ENCODE assay signal across 25 cellular contexts in genomic region chrX:137998619-137999018, GRCh38.
"Had no signal": no experiment of that assay in that cellular context is flagged by ENCODE, and none has a peak within 500 bp of the region (broad histone marks: within the 10 kb centered on the region; RNA-seq: fewer than 3 reads in every experiment).

No MANE protein-coding gene starts in this region.

- H3K4me3 ChIP-seq: left lung, lower lobe of right lung, ovary, right atrium auricular region, right lobe of liver, smooth muscle cell, tibial nerve, uterus had no signal

- H3K4me3 Mint-ChIP-seq: mesothelial cell of epicardium; natural killer cell; nephron progenitor cell; stimulated activated memory B cell treated with anti-CD40 and anti-IgM and Interleukin-4, amounts not matched to agents 10 μg/mL and 1 μg/mL and 100 μg/mL, for 72 hours; stimulated activated naive CD8-positive, alpha-beta T cell treated with anti-CD3 and anti-CD28 coated beads, Interleukin-15, amount 100 ng/mL, for 72 hours; type B pancreatic cell had no signal

- H3K27me3 ChIP-seq: left lung, ovary, right atrium auricular region, right lobe of liver, uterus had no signal

- H3K36me3 Mint-ChIP-seq: mesothelial cell of epicardium; naive B cell; natural killer cell; stimulated activated memory B cell treated with anti-CD40 and anti-IgM and Interleukin-4, amounts not matched to agents 10 μg/mL and 1 μg/mL and 100 μg/mL, for 72 hours; type B pancreatic cell had no signal

- H3K4me1 ChIP-seq: left lung, lower lobe of right lung, right atrium auricular region, right lobe of liver, tibial nerve, uterus had no signal

- H3K36me3 ChIP-seq: left lung, lower lobe of right lung, ovary, right atrium auricular region, right lobe of liver, tibial nerve, uterus had no signal

- H3K9me3 Mint-ChIP-seq: natural killer cell; stimulated activated memory B cell treated with anti-CD40 and anti-IgM and Interleukin-4, amounts not matched to agents 10 μg/mL and 1 μg/mL and 100 μg/mL, for 72 hours; stimulated activated naive CD8-positive, alpha-beta T cell treated with anti-CD3 and anti-CD28 coated beads, Interleukin-15, amount 100 ng/mL, for 72 hours; type B pancreatic cell had no signal

- H3K4me2 ChIP-seq: smooth muscle cell had no signal

- DNase-seq: hippocampal formation; left colon; left lung; lower lobe of right lung; mesendoderm; naive B cell; natural killer cell; nephron progenitor cell; ovary; right lobe of liver; stimulated activated CD4-positive, alpha-beta T cell treated with anti-CD3 and anti-CD28 coated beads, Interleukin-1b, Interleukin-23, amount 100 ng/mL, for 48 hours; stimulated activated CD4-positive, alpha-beta T cell treated with anti-CD3 and anti-CD28 coated beads, Interleukin-2, amount 100 ng/mL, for 48 hours; stimulated activated CD4-positive, alpha-beta T cell treated with anti-CD3 and anti-CD28 coated beads, Interleukin-4, amount 100 ng/mL, for 4 hours; stimulated activated CD8-positive, alpha-beta memory T cell treated with anti-CD3 and anti-CD28 coated beads, Interleukin-4, amount 100 ng/mL, for 48 hours; stimulated activated naive CD4-positive, alpha-beta T cell treated with Interleukin-2 at 50 U/mL for 16 hours; stimulated activated naive CD8-positive, alpha-beta T cell treated with anti-CD3 and anti-CD28 coated beads, Interleukin-15, amount 100 ng/mL, for 72 hours; substantia nigra; uterus had no signal

- H3K27me3 Mint-ChIP-seq: stimulated activated memory B cell treated with anti-CD40 and anti-IgM and Interleukin-4, amounts not matched to agents 10 μg/mL and 1 μg/mL and 100 μg/mL, for 72 hours; stimulated activated naive CD8-positive, alpha-beta T cell treated with anti-CD3 and anti-CD28 coated beads, Interleukin-15, amount 100 ng/mL, for 72 hours; type B pancreatic cell had no signal

- ATAC-seq: left colon; left lung; lower lobe of right lung; natural killer cell; right lobe of liver; stimulated activated memory B cell treated with anti-CD40 and anti-IgM and Interleukin-4, amounts not matched to agents 10 μg/mL and 1 μg/mL and 100 μg/mL, for 72 hours; stimulated activated naive CD8-positive, alpha-beta T cell treated with anti-CD3 and anti-CD28 coated beads, Interleukin-15, amount 100 ng/mL, for 72 hours had no signal

- H3K27ac ChIP-seq: left lung, lower lobe of right lung, ovary, right atrium auricular region, right lobe of liver, tibial nerve, uterus had no signal

- H3K4me1 Mint-ChIP-seq: mesothelial cell of epicardium; naive B cell; natural killer cell; stimulated activated memory B cell treated with anti-CD40 and anti-IgM and Interleukin-4, amounts not matched to agents 10 μg/mL and 1 μg/mL and 100 μg/mL, for 72 hours; stimulated activated naive CD8-positive, alpha-beta T cell treated with anti-CD3 and anti-CD28 coated beads, Interleukin-15, amount 100 ng/mL, for 72 hours had no signal

- H3K9me3 ChIP-seq: left lung, lower lobe of right lung, ovary, right atrium auricular region, right lobe of liver, tibial nerve, uterus had no signal

- H3K27ac Mint-ChIP-seq: mesothelial cell of epicardium; naive B cell; natural killer cell; progenitor cell of endocrine pancreas; stimulated activated memory B cell treated with anti-CD40 and anti-IgM and Interleukin-4, amounts not matched to agents 10 μg/mL and 1 μg/mL and 100 μg/mL, for 72 hours; stimulated activated naive CD8-positive, alpha-beta T cell treated with anti-CD3 and anti-CD28 coated beads, Interleukin-15, amount 100 ng/mL, for 72 hours; type B pancreatic cell had no signal
